Comparison of ENCODE assay signal across 8 cellular contexts in genomic region chr13:27271572-27272096, GRCh38. TPM values are rescaled to one million over a fixed set of nuclear protein-coding genes. Genes with fewer than 3 reads are reported as not detected.
DNase-seq lines count a peak whose midpoint lies in the region; ATAC-seq and TF ChIP-seq lines count a peak whose summit lies in the region.

No MANE protein-coding gene starts in this region.

- peaks cover 44% of the 10 kb centered on the region for H3K27me3 Mint-ChIP-seq in activated CD8-positive, alpha-beta memory T cell treated with anti-CD3 and anti-CD28 coated beads, Interleukin-2, amount 10 ng/mL, durations not matched to agents 7 days and 5 days
- H3K27me3 Mint-ChIP-seq in brain (peaks cover 10% of the 10 kb centered on the region), memory B cell (peaks cover 3% of the 10 kb centered on the region)

- no peak overlapping the region for H3K27ac Mint-ChIP-seq in activated CD8-positive, alpha-beta memory T cell treated with anti-CD3 and anti-CD28 coated beads, Interleukin-2, amount 10 ng/mL, durations not matched to agents 7 days and 5 days
- H3K27ac Mint-ChIP-seq in brain: peak overlapping the region in 4 of 5 experiments; percentile 37 to 69 (median 50)
- H3K27ac Mint-ChIP-seq in memory B cell: peak overlapping the region; percentile 78

- H3K27ac ChIP-seq in tibial artery: peak overlapping the region; percentile 83 to 93

- no peak for DNase-seq in activated CD8-positive, alpha-beta memory T cell treated with anti-CD3 and anti-CD28 coated beads, Interleukin-2, amount 10 ng/mL, durations not matched to agents 7 days and 5 days
- DNase-seq in activated CD8-positive, alpha-beta memory T cell treated with anti-CD3 and anti-CD28 coated beads, Interleukin-2, amount 50 U/mL, for 4 hours: no peak
- no peak for DNase-seq in memory B cell (ENCODE audit: low spot score in 2 of 2)
- no peak for DNase-seq in tibial artery
- DNase-seq in NCI-H1105 treated with DMSO at 0.1 percent for 48 hours (lab: John Stamatoyannopoulos, UW): no peak
- no peak for DNase-seq in T1000 (lab: John Stamatoyannopoulos, UW)
- DNase-seq in NCI-H1930 (lab: John Stamatoyannopoulos, UW): no peak

- peaks cover 0 to 6% (median 0%) of the 10 kb centered on the region in 3 donors for H3K36me3 ChIP-seq in tibial artery

- intact Hi-C loops in tibial artery (cut with DNase I; ENCODE audit: low total_unique reads): loop anchor here (1.0 to 5.0 kb wide), 2 partner anchors 20 to 99 kb away; partner anchors contain the start of genes RPL21 and USP12

- no peaks in the 10 kb centered on the region for H3K9me3 Mint-ChIP-seq in activated CD8-positive, alpha-beta memory T cell treated with anti-CD3 and anti-CD28 coated beads, Interleukin-2, amount 10 ng/mL, durations not matched to agents 7 days and 5 days (ENCODE audit: low read depth)
- H3K9me3 Mint-ChIP-seq in brain (peaks cover 0 to 3% (median 0%) of the 10 kb centered on the region in 5 experiments), memory B cell (no peaks in the 10 kb centered on the region)

- TF ChIP-seq CTCF in brain (conservative IDR thresholded peaks at IDR 0.05) (no peak), tibial artery (IDR thresholded peaks at IDR 0.05) (no peak)

- peaks cover 2% of the 10 kb centered on the region for H3K36me3 Mint-ChIP-seq in activated CD8-positive, alpha-beta memory T cell treated with anti-CD3 and anti-CD28 coated beads, Interleukin-2, amount 10 ng/mL, durations not matched to agents 7 days and 5 days
- H3K36me3 Mint-ChIP-seq in brain: no peaks in the 10 kb centered on the region
- no peaks in the 10 kb centered on the region for H3K36me3 Mint-ChIP-seq in memory B cell

- CTCF ChIA-PET in activated CD8-positive, alpha-beta memory T cell treated with anti-CD3 and anti-CD28 coated beads, Interleukin-2, amount 10 ng/mL, durations not matched to agents 7 days and 5 days (lab: Charles Lee): interaction anchor here (0.7 to 1.6 kb wide), 6 partner anchors 11 to 299 kb away, joined by 3 to 7 read pairs (median 4); no protein-coding TSS in a partner anchor

- no peaks in the 10 kb centered on the region for H3K27me3 ChIP-seq in tibial artery

- H3K4me3 ChIP-seq in tibial artery: peak overlapping the region; percentile 70 to 87

- H3K9me3 ChIP-seq in tibial artery: no peaks in the 10 kb centered on the region

- H3K4me1 Mint-ChIP-seq in activated CD8-positive, alpha-beta memory T cell treated with anti-CD3 and anti-CD28 coated beads, Interleukin-2, amount 10 ng/mL, durations not matched to agents 7 days and 5 days: peaks cover 6% of the 10 kb centered on the region
- peaks cover 28% of the 10 kb centered on the region for H3K4me1 Mint-ChIP-seq in brain
- peaks cover 18% of the 10 kb centered on the region for H3K4me1 Mint-ChIP-seq in memory B cell

- H3K4me1 ChIP-seq in tibial artery: peaks cover 4 to 42% (median 27%) of the 10 kb centered on the region in 4 donors

- no peak for ATAC-seq in activated CD8-positive, alpha-beta memory T cell treated with anti-CD3 and anti-CD28 coated beads, Interleukin-2, amount 10 ng/mL, durations not matched to agents 7 days and 5 days
- ATAC-seq in memory B cell (ENCODE audit: low read depth): no peak

- H3K4me3 Mint-ChIP-seq in activated CD8-positive, alpha-beta memory T cell treated with anti-CD3 and anti-CD28 coated beads, Interleukin-2, amount 10 ng/mL, durations not matched to agents 7 days and 5 days: peak overlapping the region; percentile 80
- H3K4me3 Mint-ChIP-seq in brain (peak overlapping the region; percentile 83 to 97 (median 84)), memory B cell (peak overlapping the region; percentile 89)

RNA-seq across cellular contexts. Expression of gene RASL11A, which starts 1.0 kb away (rescaled TPM):
- total RNA-seq in activated CD8-positive, alpha-beta memory T cell treated with anti-CD3 and anti-CD28 coated beads, Interleukin-2, amount 10 ng/mL, durations not matched to agents 7 days and 5 days: under 1 TPM; 0.70 to 0.91 TPM
- 4.4 TPM for polyA plus RNA-seq in brain (ENCODE audit: insufficient read depth, low read depth, low replicate concordance)

RNA-seq across cellular contexts. Expression of gene RPL21, which starts 20.3 kb away (rescaled TPM):
- total RNA-seq in activated CD8-positive, alpha-beta memory T cell treated with anti-CD3 and anti-CD28 coated beads, Interleukin-2, amount 10 ng/mL, durations not matched to agents 7 days and 5 days: 100 to 1,000 TPM; 806 to 916 TPM
- polyA plus RNA-seq in brain (ENCODE audit: insufficient read depth, low read depth, low replicate concordance): 1,323 TPM
